8 cellular contexts compared by ENCODE assay signal in genomic region chr19:47110521-47111080, GRCh38. TPM values are rescaled to one million over a fixed set of nuclear protein-coding genes. Genes with fewer than 3 reads are reported as not detected.
DNase-seq lines count a peak whose midpoint lies in the region; ATAC-seq and TF ChIP-seq lines count a peak whose summit lies in the region.

No MANE protein-coding gene starts in this region.

- peak overlapping the region; percentile 99 for H3K27ac Mint-ChIP-seq in activated T-helper 17 cell treated with anti-CD3 and anti-CD28 coated beads, Interleukin-2, amount 50 U/mL, for 72 hours

- H3K4me3 ChIP-seq in NB4 (ENCODE audit: low read depth, low read length) (peak overlapping the region; percentile 77), skeletal muscle cell (ENCODE audit: low read depth, low read length) (peak overlapping the region; percentile 98)

- no peak for ATAC-seq in activated T-helper 17 cell treated with anti-CD3 and anti-CD28 coated beads, Interleukin-2, amount 50 U/mL, for 72 hours (replicated peaks)
- no peak for ATAC-seq in foreskin keratinocyte
- ATAC-seq in HG02870 (IDR thresholded peaks at IDR 0.05; ENCODE audit: unreplicated experiment) = no peak
- ATAC-seq in HG03196 (IDR thresholded peaks at IDR 0.05; ENCODE audit: unreplicated experiment) = no peak

- peaks cover 27% of the 10 kb centered on the region for H3K4me1 Mint-ChIP-seq in activated T-helper 17 cell treated with anti-CD3 and anti-CD28 coated beads, Interleukin-2, amount 50 U/mL, for 72 hours

- no peaks in the 10 kb centered on the region for H3K27me3 Mint-ChIP-seq in activated T-helper 17 cell treated with anti-CD3 and anti-CD28 coated beads, Interleukin-2, amount 50 U/mL, for 72 hours

- no peak for TF ChIP-seq POLR2A in NB4 (IDR thresholded peaks at IDR 0.05; ENCODE audit: extremely low read depth, insufficient read length)

- TF ChIP-seq CTCF in NB4 (IDR thresholded peaks at IDR 0.05; ENCODE audit: low read depth, low read length) (no peak), foreskin keratinocyte (conservative IDR thresholded peaks at IDR 0.05) (no peak)

- H3K27ac ChIP-seq in foreskin keratinocyte = peak overlapping the region; percentile 97

- H3K4me1 ChIP-seq in foreskin keratinocyte = peaks cover 22% of the 10 kb centered on the region

- peaks cover 73% of the 10 kb centered on the region for H3K36me3 Mint-ChIP-seq in activated T-helper 17 cell treated with anti-CD3 and anti-CD28 coated beads, Interleukin-2, amount 50 U/mL, for 72 hours (ENCODE audit: low read depth)

- H3K4me3 Mint-ChIP-seq in activated T-helper 17 cell treated with anti-CD3 and anti-CD28 coated beads, Interleukin-2, amount 50 U/mL, for 72 hours = peak overlapping the region; percentile 93

- H3K27me3 ChIP-seq in foreskin keratinocyte = no peaks in the 10 kb centered on the region

- DNase-seq in COLO668 (lab: John Stamatoyannopoulos, UW; ENCODE audit: unreplicated experiment) (peak; percentile 40), NB4 (ENCODE audit: low read depth) (peak; percentile 64), foreskin keratinocyte (no peak), skeletal muscle cell (ENCODE audit: low read depth) (no peak), NCI-H345 (lab: John Stamatoyannopoulos, UW) (no peak)

- H3K9me3 Mint-ChIP-seq in activated T-helper 17 cell treated with anti-CD3 and anti-CD28 coated beads, Interleukin-2, amount 50 U/mL, for 72 hours = no peaks in the 10 kb centered on the region

RNA-seq across cellular contexts. Expression of gene ZC3H4, which starts 3.0 kb away (rescaled TPM):
- 100 to 1,000 TPM; 117 to 166 TPM for total RNA-seq in activated T-helper 17 cell treated with anti-CD3 and anti-CD28 coated beads, Interleukin-2, amount 50 U/mL, for 72 hours
- total RNA-seq in foreskin keratinocyte = 27.1 and 27.3 TPM in 2 replicates
- 7.5 and 8.4 TPM in 2 replicates for polyA plus RNA-seq in foreskin keratinocyte

RNA-seq across cellular contexts. Expression of gene SAE1, which starts 20.0 kb away (rescaled TPM):
- total RNA-seq in activated T-helper 17 cell treated with anti-CD3 and anti-CD28 coated beads, Interleukin-2, amount 50 U/mL, for 72 hours = 100 to 1,000 TPM; 151 to 184 TPM
- 132 and 147 TPM in 2 replicates for total RNA-seq in foreskin keratinocyte
- polyA plus RNA-seq in foreskin keratinocyte = 132 and 147 TPM in 2 replicates

Comparison
In these comparisons a context has a peak if more than half of its experiments do, and no peak if none do; other contexts are left out.
1. DNase-seq: peak in COLO668 (single experiment) and NB4 (single experiment); none in foreskin keratinocyte (0 of 2), skeletal muscle cell (single experiment) and NCI-H345 (single experiment).